In the genomic region with DNA sequence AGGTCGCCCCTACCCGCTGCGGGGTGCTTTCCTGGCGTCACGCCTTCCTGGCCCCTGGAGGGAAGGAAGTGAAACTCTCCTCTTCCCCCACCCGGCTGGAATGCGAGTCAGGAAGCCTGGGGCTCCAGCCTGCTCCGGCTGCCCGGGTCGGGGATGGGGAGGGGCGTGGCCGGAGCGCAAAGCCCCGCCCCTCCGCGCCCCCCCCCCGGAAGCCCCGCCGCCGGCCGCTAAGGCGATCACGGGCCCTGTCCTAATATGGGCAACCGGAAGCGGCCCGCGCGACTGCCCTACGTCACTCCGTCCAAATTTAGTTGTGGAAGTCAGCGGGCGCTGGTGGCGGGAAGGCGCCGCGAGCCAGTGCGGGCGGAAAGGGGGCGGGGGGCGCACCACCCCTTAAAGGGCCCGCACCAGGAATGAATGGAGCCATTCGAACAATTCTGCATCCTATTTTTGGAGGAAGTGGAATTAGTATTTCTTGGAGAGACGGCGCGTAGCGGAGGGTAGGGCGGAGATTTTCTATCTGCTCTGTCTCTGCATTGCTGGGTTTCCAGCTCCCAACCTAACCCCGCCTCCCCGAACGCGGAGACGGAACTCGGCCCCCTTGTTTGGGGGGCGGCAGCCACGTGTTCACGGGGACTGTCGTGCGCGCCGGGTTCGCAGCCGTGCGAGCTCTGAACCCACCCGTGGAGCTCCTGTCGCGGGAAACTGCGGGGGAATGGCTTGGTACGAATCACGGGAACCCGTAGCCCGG, we compare ENCODE assay signal across 8 cellular contexts. TPM values are rescaled to one million over a fixed set of nuclear protein-coding genes. Genes with fewer than 3 reads are reported as not detected.
DNase-seq lines count a peak whose midpoint lies in the region; ATAC-seq and TF ChIP-seq lines count a peak whose summit lies in the region.

No MANE protein-coding gene starts in this region.

- H3K4me3 Mint-ChIP-seq in CD4-positive, alpha-beta T cell = peak overlapping the region; percentile 99
- H3K4me3 Mint-ChIP-seq in effector memory CD8-positive, alpha-beta T cell = peak overlapping the region; percentile 94 to 99

- H3K27me3 ChIP-seq in CD4-positive, alpha-beta T cell (ENCODE audit: control insufficient read depth, insufficient read depth, low read length) = no peaks in the 10 kb centered on the region
- H3K27me3 ChIP-seq in HUES64 (ENCODE audit: insufficient read depth, low read length) (no peaks in the 10 kb centered on the region), NT2/D1 (ENCODE audit: insufficient read depth, insufficient read length) (no peaks in the 10 kb centered on the region), mesendoderm (ENCODE audit: insufficient read depth, low read length, poor library complexity) (no peaks in the 10 kb centered on the region)

- H3K27me3 Mint-ChIP-seq in CD4-positive, alpha-beta T cell = peaks cover 8% of the 10 kb centered on the region
- H3K27me3 Mint-ChIP-seq in effector memory CD8-positive, alpha-beta T cell = no peaks in the 10 kb centered on the region

- peaks cover 2% of the 10 kb centered on the region for H3K79me1 ChIP-seq in mesendoderm (ENCODE audit: low read length)

- CTCF ChIA-PET in CD4-positive, alpha-beta T cell (lab: Charles Lee) = interaction anchor here (0.7 to 1.9 kb wide), 7 partner anchors 15 to 985 kb away, joined by 3 to 8 read pairs (median 5); a partner anchor contains a TSS

- peak; percentile 92 to 96 (median 94) for DNase-seq in CD4-positive, alpha-beta T cell
- DNase-seq in GM20000 (ENCODE audit: low spot score) = peak; percentile 96
- DNase-seq in NT2/D1 (ENCODE audit: low read depth, low spot score) = peak; percentile 96
- peak; percentile 89 for DNase-seq in activated CD8-positive, alpha-beta memory T cell treated with anti-CD3 and anti-CD28 coated beads, Interleukin-2, amount 50 U/mL, for 1 hour (ENCODE audit: extremely low read depth)
- peak; percentile 93 to 95 (median 95) for DNase-seq in effector memory CD8-positive, alpha-beta T cell
- DNase-seq in mesendoderm = peak; percentile 98
- peak; percentile 86 for DNase-seq in stimulated activated CD8-positive, alpha-beta memory T cell treated with anti-CD3 and anti-CD28 coated beads, Interleukin-12 subunit alpha, Interleukin-12 subunit beta, amount 100 ng/mL, for 24 hours (ENCODE audit: extremely low read depth)

- no peak overlapping the region for H4K5ac ChIP-seq in mesendoderm (ENCODE audit: low read length)

- H3K4me1 ChIP-seq in HUES64 (ENCODE audit: insufficient read depth, low read length) (peaks cover 5% of the 10 kb centered on the region), NT2/D1 (ENCODE audit: insufficient read depth, insufficient read length) (peaks cover 3% of the 10 kb centered on the region), mesendoderm (ENCODE audit: control insufficient read depth, low read depth, low read length) (no peaks in the 10 kb centered on the region)

- peak overlapping the region; percentile 98 for H3K27ac Mint-ChIP-seq in CD4-positive, alpha-beta T cell
- H3K27ac Mint-ChIP-seq in effector memory CD8-positive, alpha-beta T cell = peak overlapping the region; percentile 100

- peak overlapping the region; percentile 89 for H3K4me3 ChIP-seq in HUES64 (ENCODE audit: low read length)
- H3K4me3 ChIP-seq in NT2/D1 (ENCODE audit: insufficient read length, low read depth) = peak overlapping the region; percentile 98
- H3K4me3 ChIP-seq in mesendoderm (ENCODE audit: low read length) = peak overlapping the region; percentile 91

- peak overlapping the region; percentile 96 for H3K18ac ChIP-seq in mesendoderm (ENCODE audit: low read length)

- H3K79me2 ChIP-seq in mesendoderm (ENCODE audit: control insufficient read depth, insufficient read depth, low read length) = peaks cover 27% of the 10 kb centered on the region

- H3K56ac ChIP-seq in mesendoderm (ENCODE audit: low read length) = peak overlapping the region; percentile 99

- H3K9me3 ChIP-seq in CD4-positive, alpha-beta T cell (ENCODE audit: control insufficient read depth, low read length) = no peaks in the 10 kb centered on the region
- H3K9me3 ChIP-seq in HUES64 (ENCODE audit: insufficient read depth, low read depth, low read length) = no peaks in the 10 kb centered on the region
- H3K9me3 ChIP-seq in NT2/D1 (ENCODE audit: insufficient read depth, low read length) = no peaks in the 10 kb centered on the region

- peak overlapping the region; percentile 78 for H2BK5ac ChIP-seq in mesendoderm (ENCODE audit: low read length)

- H3K36me3 Mint-ChIP-seq in CD4-positive, alpha-beta T cell (ENCODE audit: low read depth) = peaks cover 60% of the 10 kb centered on the region
- peaks cover 75% of the 10 kb centered on the region for H3K36me3 Mint-ChIP-seq in effector memory CD8-positive, alpha-beta T cell (ENCODE audit: insufficient read depth)

- H4K8ac ChIP-seq in mesendoderm (ENCODE audit: low read depth, low read length) = no peak overlapping the region

- H3K4me1 Mint-ChIP-seq in CD4-positive, alpha-beta T cell (ENCODE audit: low read depth) = peaks cover 42% of the 10 kb centered on the region
- H3K4me1 Mint-ChIP-seq in effector memory CD8-positive, alpha-beta T cell (ENCODE audit: low read depth in 2 of 2) = peaks cover 49 to 50% of the 10 kb centered on the region in 2 donors

- H3K9ac ChIP-seq in HUES64 (ENCODE audit: low read depth, low read length) (peak overlapping the region; percentile 95), NT2/D1 (ENCODE audit: insufficient read length, low read depth) (peak overlapping the region; percentile 100), mesendoderm (ENCODE audit: low read length) (peak overlapping the region; percentile 97)

- TF ChIP-seq CTCF in CD4-positive, alpha-beta T cell (IDR thresholded peaks at IDR 0.05) = no peak
- TF ChIP-seq CTCF in GM20000 (IDR thresholded peaks at IDR 0.05; ENCODE audit: extremely low read depth, missing control alignments) = no peak

- no peaks in the 10 kb centered on the region for H3K9me3 Mint-ChIP-seq in CD4-positive, alpha-beta T cell
- H3K9me3 Mint-ChIP-seq in effector memory CD8-positive, alpha-beta T cell = no peaks in the 10 kb centered on the region

- no peak overlapping the region for H2BK15ac ChIP-seq in mesendoderm (replicated peaks; ENCODE audit: low read depth)

- POLR2A ChIA-PET in CD4-positive, alpha-beta T cell (lab: Charles Lee) = interaction anchor here (0.6 to 6.8 kb wide), 36 partner anchors 14 to 685 kb away, joined by 3 to 487 read pairs (median 5); a partner anchor contains a TSS

- H2BK120ac ChIP-seq in mesendoderm (ENCODE audit: low read depth, low read length) = peak overlapping the region; percentile 78

- H3K27ac ChIP-seq in CD4-positive, alpha-beta T cell (ENCODE audit: low read depth, low read length) = peak overlapping the region; percentile 97
- H3K27ac ChIP-seq in HUES64 (ENCODE audit: low read depth, low read length) = peak overlapping the region; percentile 100
- H3K27ac ChIP-seq in mesendoderm (ENCODE audit: low read depth, low read length) = peak overlapping the region; percentile 98

- peak overlapping the region; percentile 89 for H3K4me2 ChIP-seq in mesendoderm (ENCODE audit: low read length)

- H3K4ac ChIP-seq in mesendoderm (ENCODE audit: low read depth, low read length) = peak overlapping the region; percentile 90

- WGBS in HUES64 = under 1% methylated on average over 65 of the region's 71 CpGs
- WGBS in mesendoderm (ENCODE audit: extremely low coverage, insufficient coverage, low lambda C conversion rate) = no CpG with 5 or more reads among the region's 71 CpGs

- H2AK5ac ChIP-seq in mesendoderm (ENCODE audit: low read length) = no peak overlapping the region

- peak; percentile 48 for ATAC-seq in CD4-positive, alpha-beta T cell (ENCODE audit: poor library complexity)
- ATAC-seq in effector memory CD8-positive, alpha-beta T cell (replicated peaks) = peak; percentile 51

- H3K36me3 ChIP-seq in HUES64 (ENCODE audit: insufficient read depth, low read length) (peaks cover 3% of the 10 kb centered on the region; the same call in 1 of the 2 replicates), NT2/D1 (ENCODE audit: insufficient read depth, insufficient read length, low read length) (peaks cover 16% of the 10 kb centered on the region), mesendoderm (ENCODE audit: control insufficient read depth, insufficient read depth, low read length) (no peaks in the 10 kb centered on the region)

- intact Hi-C loops in CD4-positive, alpha-beta T cell (cut with DNase I, micrococcal nuclease) = loop anchor here (1.0 to 10.0 kb wide), 9 partner anchors 16 to 693 kb away; a partner anchor contains a TSS

- H3K23ac ChIP-seq in mesendoderm (ENCODE audit: low read length) = no peak overlapping the region

RNA-seq across cellular contexts. Expression of a gene that starts 1.6 kb away (rescaled TPM):
- 100 to 1,000 TPM; 254 to 255 TPM for total RNA-seq in CD4-positive, alpha-beta T cell
- 69.4 TPM for polyA plus RNA-seq in HUES64 (2013, experiment 1 of 2)
- 82.7 TPM for polyA plus RNA-seq in HUES64 (2013, experiment 2 of 2)
- 75.2 TPM for polyA plus RNA-seq in mesendoderm (2013, experiment 1 of 2)
- polyA plus RNA-seq in mesendoderm (2013, experiment 2 of 2) = 77.2 TPM

RNA-seq across cellular contexts. Expression of a gene that starts 1.6 kb away (rescaled TPM):
- 10 to 100 TPM; 40.9 to 43.9 TPM for total RNA-seq in CD4-positive, alpha-beta T cell
- polyA plus RNA-seq in HUES64 (2013, experiment 1 of 2) = 36.1 TPM
- polyA plus RNA-seq in HUES64 (2013, experiment 2 of 2) = 36.6 TPM
- 30.2 TPM for polyA plus RNA-seq in mesendoderm (2013, experiment 1 of 2)
- polyA plus RNA-seq in mesendoderm (2013, experiment 2 of 2) = 29.9 TPM

RNA-seq across cellular contexts. Expression of a gene that starts 33.7 kb away (rescaled TPM):
- total RNA-seq in CD4-positive, alpha-beta T cell = 10 to 100 TPM; 13.0 to 13.5 TPM
- 102 TPM for polyA plus RNA-seq in HUES64 (2013, experiment 1 of 2)
- 90.5 TPM for polyA plus RNA-seq in HUES64 (2013, experiment 2 of 2)
- 210 TPM for polyA plus RNA-seq in mesendoderm (2013, experiment 1 of 2)
- polyA plus RNA-seq in mesendoderm (2013, experiment 2 of 2) = 205 TPM

RNA-seq across cellular contexts. Expression of a gene that starts 35.2 kb away (rescaled TPM):
- 10 to 100 TPM; 60.5 to 63.4 TPM for total RNA-seq in CD4-positive, alpha-beta T cell
- polyA plus RNA-seq in HUES64 (2013, experiment 1 of 2) = 53.1 TPM
- 43.1 TPM for polyA plus RNA-seq in HUES64 (2013, experiment 2 of 2)
- polyA plus RNA-seq in mesendoderm (2013, experiment 1 of 2) = 67.9 TPM
- polyA plus RNA-seq in mesendoderm (2013, experiment 2 of 2) = 70.6 TPM

RNA-seq across cellular contexts. Expression of a gene that starts 49.1 kb away (rescaled TPM):
- 1 to 10 TPM; 1.9 to 2.1 TPM for total RNA-seq in CD4-positive, alpha-beta T cell
- 0.50 TPM for polyA plus RNA-seq in HUES64 (2013, experiment 1 of 2)
- polyA plus RNA-seq in HUES64 (2013, experiment 2 of 2) = 0.95 TPM
- 0.48 TPM for polyA plus RNA-seq in mesendoderm (2013, experiment 1 of 2)
- 0.62 TPM for polyA plus RNA-seq in mesendoderm (2013, experiment 2 of 2)

Comparison
In these comparisons a context has a peak if more than half of its experiments do, and no peak if none do; other contexts are left out.
1. Peak in every context shown above with its lines: DNase-seq, ATAC-seq, H3K4me3 ChIP-seq and H3K27ac ChIP-seq.